ENCODE assay signal across 19 cellular contexts in the genomic region with DNA sequence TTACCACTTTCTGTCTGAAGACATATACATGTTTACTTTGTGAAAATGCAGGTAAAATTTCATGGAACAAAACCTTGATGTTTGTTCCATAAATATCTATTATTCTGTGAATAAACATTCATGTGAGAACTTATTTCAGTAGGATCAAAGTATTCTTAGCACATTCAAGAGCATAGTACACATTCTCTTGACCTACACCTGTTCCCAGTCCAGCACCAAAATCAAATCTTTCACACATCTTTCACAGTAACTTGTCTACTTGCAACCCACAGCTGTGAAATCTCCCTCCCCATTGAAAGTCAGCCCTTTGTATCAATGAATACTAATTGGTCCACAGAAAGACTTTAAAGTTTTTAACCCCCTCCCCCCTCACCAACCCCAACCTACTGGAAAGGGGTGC.
DNase-seq lines count a peak whose midpoint lies in the region; ATAC-seq, FAIRE-seq and TF ChIP-seq lines count a peak whose summit lies in the region.
"Had no signal": no experiment of that assay in that cellular context is flagged by ENCODE, and none has a peak within 500 bp of the region (broad histone marks: within the 10 kb centered on the region; RNA-seq: fewer than 3 reads in every experiment).

No MANE protein-coding gene starts in this region.

- H3K9me3 ChIP-seq in astrocyte (ENCODE audit: insufficient read depth, low read depth, low read length) (no peaks in the 10 kb centered on the region), endodermal cell (ENCODE audit: control insufficient read depth, low read length) (no peaks in the 10 kb centered on the region)

- H3K4me3 ChIP-seq in astrocyte (ENCODE audit: insufficient read depth, low read depth, low read length) = no peak overlapping the region
- no peak overlapping the region for H3K4me3 ChIP-seq in endodermal cell (ENCODE audit: low read length)

- H3K27me3 Mint-ChIP-seq in astrocyte (ENCODE audit: low read depth, unreplicated experiment) (no peaks in the 10 kb centered on the region), endodermal cell (ENCODE audit: insufficient read depth) (no peaks in the 10 kb centered on the region), neural crest cell (ENCODE audit: low read depth) (no peaks in the 10 kb centered on the region)

- H3K27me3 ChIP-seq in astrocyte (ENCODE audit: insufficient read depth, low read length) = no peaks in the 10 kb centered on the region
- no peaks in the 10 kb centered on the region for H3K27me3 ChIP-seq in endodermal cell (ENCODE audit: control insufficient read depth, insufficient read depth, low read length, poor library complexity, severe bottlenecking)

- H3K4me1 ChIP-seq in astrocyte (ENCODE audit: insufficient read depth, low read length) (peaks cover 3% of the 10 kb centered on the region), endodermal cell (ENCODE audit: control insufficient read depth, insufficient read depth, low read length) (peaks cover 4% of the 10 kb centered on the region)

- H3K36me3 ChIP-seq in astrocyte (ENCODE audit: insufficient read depth, low read length) (no peaks in the 10 kb centered on the region), endodermal cell (ENCODE audit: control insufficient read depth, insufficient read depth, low read length) (no peaks in the 10 kb centered on the region)

- H3K27ac ChIP-seq in astrocyte (ENCODE audit: low read depth, low read length) (no peak overlapping the region), endodermal cell (ENCODE audit: low read depth, low read length) (peak overlapping the region; percentile 60)

- no peak overlapping the region for H3K9ac ChIP-seq in astrocyte (ENCODE audit: low read length)
- H3K9ac ChIP-seq in endodermal cell (ENCODE audit: extremely low read depth, low read length, poor library complexity, severe bottlenecking) = no peak overlapping the region

- ATAC-seq in GM21786 (IDR thresholded peaks at IDR 0.05; ENCODE audit: unreplicated experiment) (no peak), Right ventricle myocardium inferior (no peak)

- intact Hi-C loops in Right ventricle myocardium inferior (cut with DNase I) = no loop called here

- no peaks in the 10 kb centered on the region for H3K9me3 Mint-ChIP-seq in astrocyte (ENCODE audit: unreplicated experiment)
- no peaks in the 10 kb centered on the region for H3K9me3 Mint-ChIP-seq in endodermal cell
- peaks cover 3% of the 10 kb centered on the region for H3K9me3 Mint-ChIP-seq in neural crest cell

- no peak overlapping the region for H3K4me2 ChIP-seq in astrocyte (ENCODE audit: low read length)

- H3K36me3 Mint-ChIP-seq in astrocyte (ENCODE audit: low read depth, unreplicated experiment) (no peaks in the 10 kb centered on the region), endodermal cell (ENCODE audit: low read depth) (no peaks in the 10 kb centered on the region), neural crest cell (ENCODE audit: low read depth) (no peaks in the 10 kb centered on the region)
- H3K36me3 Mint-ChIP-seq: CD4-positive, alpha-beta memory T cell had no signal

- no peaks in the 10 kb centered on the region for H3K79me2 ChIP-seq in astrocyte (ENCODE audit: insufficient read depth, low read length)

- peak; percentile 26 for FAIRE-seq in astrocyte (lab: Jason Lieb, UNC)
- FAIRE-seq: GM12891, GM18507 had no signal

- no peak overlapping the region for H3K4me3 Mint-ChIP-seq in astrocyte (ENCODE audit: unreplicated experiment)
- H3K4me3 Mint-ChIP-seq in endodermal cell = no peak overlapping the region
- H3K4me3 Mint-ChIP-seq in neural crest cell = peak overlapping the region; percentile 13
- H3K4me3 Mint-ChIP-seq: CD4-positive, alpha-beta memory T cell had no signal

- no peak for TF ChIP-seq CTCF in astrocyte (IDR thresholded peaks at IDR 0.05; ENCODE audit: insufficient read depth, low read depth, low read length)
- no peak for TF ChIP-seq CTCF in endodermal cell (conservative IDR thresholded peaks at IDR 0.05)
- TF ChIP-seq CTCF in neural crest cell (conservative IDR thresholded peaks at IDR 0.05) = no peak

- H2AFZ ChIP-seq in astrocyte (ENCODE audit: low read depth, low read length) = no peak overlapping the region

- no peak for DNase-seq in astrocyte (ENCODE audit: low read depth)
- no peak for DNase-seq in endodermal cell
- no peak for DNase-seq in neural crest cell (ENCODE audit: low read depth, low spot score)
- no peak for DNase-seq in RKO (ENCODE audit: low spot score)
- no peak for DNase-seq in Right ventricle myocardium inferior (ENCODE audit: missing footprints)
- DNase-seq: 8988T; C1 segment of cervical spinal cord; Calu3; CD4-positive, alpha-beta memory T cell; COR-L47; DMS53; DMS79 treated with DMSO at 0.1 percent for 48 hours; GF-D8; GOT3; H7; HCEC 1CT had no signal

- peaks cover 24% of the 10 kb centered on the region for H3K4me1 Mint-ChIP-seq in astrocyte (ENCODE audit: low read depth, unreplicated experiment)
- peaks cover 37% of the 10 kb centered on the region for H3K4me1 Mint-ChIP-seq in endodermal cell
- H3K4me1 Mint-ChIP-seq in neural crest cell = peaks cover 47% of the 10 kb centered on the region
- H3K4me1 Mint-ChIP-seq: CD4-positive, alpha-beta memory T cell had no signal

- no peaks in the 10 kb centered on the region for H4K20me1 ChIP-seq in astrocyte (ENCODE audit: insufficient read depth, low read length)

- H3K27ac Mint-ChIP-seq in astrocyte (ENCODE audit: unreplicated experiment) (no peak overlapping the region), endodermal cell (no peak overlapping the region), neural crest cell (ENCODE audit: unreplicated experiment) (no peak overlapping the region)
- H3K27ac Mint-ChIP-seq: CD4-positive, alpha-beta memory T cell had no signal
